ENCODE assay signal across 15 cellular contexts in the genomic region with DNA sequence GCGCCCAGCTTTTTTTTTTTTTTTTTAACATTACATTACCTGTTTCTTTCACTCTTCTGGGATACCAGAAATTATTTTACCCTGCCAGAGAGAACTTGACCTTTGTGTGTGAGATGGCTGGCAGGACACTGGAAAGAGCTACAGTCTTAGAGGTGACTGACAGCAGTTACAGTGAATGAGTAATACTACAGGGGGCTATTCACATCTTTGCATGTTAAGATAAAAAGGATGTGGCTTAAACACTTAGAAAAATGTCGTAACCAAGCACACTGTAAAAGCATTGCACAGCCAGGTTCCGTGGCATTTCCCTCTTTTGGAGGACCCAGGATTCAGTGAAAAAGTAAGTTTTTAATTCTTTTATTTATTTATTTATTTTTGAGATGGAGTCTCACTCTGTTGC.
"Had no signal": no experiment of that assay in that cellular context is flagged by ENCODE, and none has a peak within 500 bp of the region (broad histone marks: within the 10 kb centered on the region; RNA-seq: fewer than 3 reads in every experiment).

No MANE protein-coding gene starts in this region.

- H3K9me3 Mint-ChIP-seq: activated T-helper 1 cell treated with anti-CD3 and anti-CD28 coated beads, Interleukin-12 subunit alpha, Interleukin-12 subunit beta, Interleukin-2, Interleukin-4 antibody, amounts not matched to agents 30 ng/mL and 10 ng/mL and 1 ng/mL, durations not matched to agents 14 hours and 24 hours and 36 hours; type B pancreatic cell had no signal

- H3K4me3 Mint-ChIP-seq: activated CD8-positive, alpha-beta T cell treated with anti-CD3 and anti-CD28 coated beads, Interleukin-2, amount 10 ng/mL, durations not matched to agents 7 days and 5 days; activated T-helper 1 cell treated with anti-CD3 and anti-CD28 coated beads, Interleukin-12 subunit alpha, Interleukin-12 subunit beta, Interleukin-2, Interleukin-4 antibody, amounts not matched to agents 30 ng/mL and 10 ng/mL and 1 ng/mL, durations not matched to agents 14 hours and 24 hours and 36 hours; memory B cell; type B pancreatic cell; WTC11 had no signal

- H3K4me1 Mint-ChIP-seq: memory B cell had no signal

- H3K36me3 Mint-ChIP-seq: type B pancreatic cell had no signal

- ATAC-seq: activated CD8-positive, alpha-beta T cell treated with anti-CD3 and anti-CD28 coated beads, Interleukin-2, amount 10 ng/mL, durations not matched to agents 7 days and 5 days; foreskin keratinocyte; pancreas; stimulated activated naive CD8-positive, alpha-beta T cell treated with anti-CD3 and anti-CD28 coated beads, Interleukin-15, Interleukin-2, amounts not matched to agents 100 U/mL and 50 U/mL, for 24 hours; WTC11 had no signal

- H3K27ac Mint-ChIP-seq: activated CD8-positive, alpha-beta T cell treated with anti-CD3 and anti-CD28 coated beads, Interleukin-2, amount 10 ng/mL, durations not matched to agents 7 days and 5 days; activated T-helper 1 cell treated with anti-CD3 and anti-CD28 coated beads, Interleukin-12 subunit alpha, Interleukin-12 subunit beta, Interleukin-2, Interleukin-4 antibody, amounts not matched to agents 30 ng/mL and 10 ng/mL and 1 ng/mL, durations not matched to agents 14 hours and 24 hours and 36 hours; memory B cell; type B pancreatic cell; WTC11 had no signal

- H3K27me3 Mint-ChIP-seq: type B pancreatic cell had no signal

- DNase-seq: activated CD4-positive, alpha-beta T cell treated with anti-CD3 and anti-CD28 coated beads for 48 hours; activated CD8-positive, alpha-beta T cell treated with anti-CD3 and anti-CD28 coated beads, Interleukin-2, amount 10 ng/mL, durations not matched to agents 7 days and 5 days; activated naive CD4-positive, alpha-beta T cell; esophagus squamous epithelium; foreskin keratinocyte; head of caudate nucleus; left ventricle myocardium inferior; pancreas; stimulated activated CD4-positive, alpha-beta T cell treated with anti-CD3 and anti-CD28 coated beads, Interleukin-4, amount 100 ng/mL, for 1 hour; stimulated activated CD8-positive, alpha-beta memory T cell treated with anti-CD3 and anti-CD28 coated beads, Interleukin-4, amount 100 ng/mL, for 48 hours; stimulated activated naive CD8-positive, alpha-beta T cell treated with anti-CD3 and anti-CD28 coated beads, Interleukin-15, Interleukin-2, amounts not matched to agents 100 U/mL and 50 U/mL, for 24 hours had no signal
